8 cellular contexts compared by ENCODE assay signal in genomic region chr11:111776398-111777093, GRCh38. TPM values are rescaled to one million over a fixed set of nuclear protein-coding genes. Genes with fewer than 3 reads are reported as not detected.
DNase-seq lines count a peak whose midpoint lies in the region; ATAC-seq and TF ChIP-seq lines count a peak whose summit lies in the region.

No MANE protein-coding gene starts in this region.

- H3K27me3 ChIP-seq in dorsolateral prefrontal cortex = no peaks in the 10 kb centered on the region

- DNase-seq in dorsolateral prefrontal cortex (no peak), T-helper 2 cell (no peak), NCI-H526 treated with DMSO at 0.1 percent for 48 hours (lab: John Stamatoyannopoulos, UW) (no peak), Right ventricle myocardium superior (no peak), iPS-NIHi7 (ENCODE audit: extremely low spot score) (no peak)

- ATAC-seq in GM18499 (IDR thresholded peaks at IDR 0.05; ENCODE audit: insufficient read depth, unreplicated experiment) (peak; percentile 96), GM21423 (IDR thresholded peaks at IDR 0.05; ENCODE audit: unreplicated experiment) (peak; percentile 98), HG03135 (IDR thresholded peaks at IDR 0.05; ENCODE audit: unreplicated experiment) (peak; percentile 94), Right ventricle myocardium superior (ENCODE audit: poor library complexity) (no peak)

- H3K27ac ChIP-seq in dorsolateral prefrontal cortex = peak overlapping the region in 51 of 59 donors; percentile 5 to 82 (median 62)

- no peak for TF ChIP-seq CTCF in dorsolateral prefrontal cortex (IDR thresholded peaks at IDR 0.05 in 54 of 56, conservative IDR thresholded peaks at IDR 0.05 in 2 of 56; ENCODE audit: low read depth in 1 of 56, partially characterized antibody in 56 of 56)

- intact Hi-C loops in dorsolateral prefrontal cortex (cut with DNase I) (loop anchor here (1.0 to 10.0 kb wide), 6 partner anchors 39 to 319 kb away; partner anchors contain the start of gene SIK2 (in 1 of the 2)), Right ventricle myocardium superior (cut with DNase I) (loop anchor here (5.0 kb wide), 1 partner anchor 174 kb away; the partner anchor contains the start of gene SIK2)

- H3K4me3 ChIP-seq in dorsolateral prefrontal cortex = no peak overlapping the region

RNA-seq across cellular contexts. Expression of gene PPP2R1B, which starts 10.4 kb away (rescaled TPM):
- total RNA-seq in dorsolateral prefrontal cortex = 10 to 100 TPM; 19.2 to 62.5 (median 34.1) TPM
- total RNA-seq in Right ventricle myocardium superior = 7.7 TPM
